Comparison of ENCODE assay signal across 2 cellular contexts in the genomic region with DNA sequence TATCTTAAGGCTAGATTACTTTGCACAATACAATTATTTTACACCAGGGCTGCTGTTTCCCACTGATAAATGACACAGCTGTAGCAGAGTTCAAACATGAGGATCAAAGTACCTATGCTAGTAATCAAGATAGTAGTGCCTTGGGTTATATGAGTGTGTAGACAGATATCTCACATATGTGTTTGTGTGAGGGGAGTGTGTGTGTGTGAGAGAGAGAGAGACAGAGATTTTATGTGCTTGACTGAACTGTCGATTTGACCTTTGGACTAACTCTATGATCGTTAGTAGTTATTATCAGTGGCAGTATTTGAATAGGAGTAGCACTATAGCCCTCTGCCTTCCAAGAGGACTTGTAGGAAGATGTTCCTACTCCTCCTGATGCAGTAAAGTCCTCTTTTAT.
TF ChIP-seq lines count a peak whose summit lies in the region.

No MANE protein-coding gene starts in this region.

TF ChIP-seq in WTC11, 78 proteins besides CTCF, POLR2A, EP300 and RAD21 (continued from another document):
- TF ChIP-seq ZNF138 (CRISPR knock-in tag; conservative IDR thresholded peaks at IDR 0.05) (no peak), NFATC4 (CRISPR knock-in tag; IDR thresholded peaks at IDR 0.05) (no peak), RORB (CRISPR knock-in tag; IDR thresholded peaks at IDR 0.05) (no peak), NR1H2 (CRISPR knock-in tag; IDR thresholded peaks at IDR 0.05) (no peak), ZNF416 (CRISPR knock-in tag; IDR thresholded peaks at IDR 0.05) (no peak)
- TF ChIP-seq, protein P1, sequence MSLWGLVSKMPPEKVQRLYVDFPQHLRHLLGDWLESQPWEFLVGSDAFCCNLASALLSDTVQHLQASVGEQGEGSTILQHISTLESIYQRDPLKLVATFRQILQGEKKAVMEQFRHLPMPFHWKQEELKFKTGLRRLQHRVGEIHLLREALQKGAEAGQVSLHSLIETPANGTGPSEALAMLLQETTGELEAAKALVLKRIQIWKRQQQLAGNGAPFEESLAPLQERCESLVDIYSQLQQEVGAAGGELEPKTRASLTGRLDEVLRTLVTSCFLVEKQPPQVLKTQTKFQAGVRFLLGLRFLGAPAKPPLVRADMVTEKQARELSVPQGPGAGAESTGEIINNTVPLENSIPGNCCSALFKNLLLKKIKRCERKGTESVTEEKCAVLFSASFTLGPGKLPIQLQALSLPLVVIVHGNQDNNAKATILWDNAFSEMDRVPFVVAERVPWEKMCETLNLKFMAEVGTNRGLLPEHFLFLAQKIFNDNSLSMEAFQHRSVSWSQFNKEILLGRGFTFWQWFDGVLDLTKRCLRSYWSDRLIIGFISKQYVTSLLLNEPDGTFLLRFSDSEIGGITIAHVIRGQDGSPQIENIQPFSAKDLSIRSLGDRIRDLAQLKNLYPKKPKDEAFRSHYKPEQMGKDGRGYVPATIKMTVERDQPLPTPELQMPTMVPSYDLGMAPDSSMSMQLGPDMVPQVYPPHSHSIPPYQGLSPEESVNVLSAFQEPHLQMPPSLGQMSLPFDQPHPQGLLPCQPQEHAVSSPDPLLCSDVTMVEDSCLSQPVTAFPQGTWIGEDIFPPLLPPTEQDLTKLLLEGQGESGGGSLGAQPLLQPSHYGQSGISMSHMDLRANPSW (CRISPR knock-in tag; conservative IDR thresholded peaks at IDR 0.05; ENCODE audit: low read depth): no peak
- TF ChIP-seq, protein P2, sequence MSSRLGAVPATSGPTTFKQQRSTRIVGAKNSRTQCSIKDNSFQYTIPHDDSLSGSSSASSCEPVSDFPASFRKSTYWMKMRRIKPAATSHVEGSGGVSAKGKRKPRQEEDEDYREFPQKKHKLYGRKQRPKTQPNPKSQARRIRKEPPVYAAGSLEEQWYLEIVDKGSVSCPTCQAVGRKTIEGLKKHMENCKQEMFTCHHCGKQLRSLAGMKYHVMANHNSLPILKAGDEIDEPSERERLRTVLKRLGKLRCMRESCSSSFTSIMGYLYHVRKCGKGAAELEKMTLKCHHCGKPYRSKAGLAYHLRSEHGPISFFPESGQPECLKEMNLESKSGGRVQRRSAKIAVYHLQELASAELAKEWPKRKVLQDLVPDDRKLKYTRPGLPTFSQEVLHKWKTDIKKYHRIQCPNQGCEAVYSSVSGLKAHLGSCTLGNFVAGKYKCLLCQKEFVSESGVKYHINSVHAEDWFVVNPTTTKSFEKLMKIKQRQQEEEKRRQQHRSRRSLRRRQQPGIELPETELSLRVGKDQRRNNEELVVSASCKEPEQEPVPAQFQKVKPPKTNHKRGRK (CRISPR knock-in tag; IDR thresholded peaks at IDR 0.05; ENCODE audit: borderline replicate concordance): no peak

TF ChIP-seq in liver, 16 proteins besides CTCF, POLR2A, EP300 and RAD21 (continued from another document):
- TF ChIP-seq, protein P3, sequence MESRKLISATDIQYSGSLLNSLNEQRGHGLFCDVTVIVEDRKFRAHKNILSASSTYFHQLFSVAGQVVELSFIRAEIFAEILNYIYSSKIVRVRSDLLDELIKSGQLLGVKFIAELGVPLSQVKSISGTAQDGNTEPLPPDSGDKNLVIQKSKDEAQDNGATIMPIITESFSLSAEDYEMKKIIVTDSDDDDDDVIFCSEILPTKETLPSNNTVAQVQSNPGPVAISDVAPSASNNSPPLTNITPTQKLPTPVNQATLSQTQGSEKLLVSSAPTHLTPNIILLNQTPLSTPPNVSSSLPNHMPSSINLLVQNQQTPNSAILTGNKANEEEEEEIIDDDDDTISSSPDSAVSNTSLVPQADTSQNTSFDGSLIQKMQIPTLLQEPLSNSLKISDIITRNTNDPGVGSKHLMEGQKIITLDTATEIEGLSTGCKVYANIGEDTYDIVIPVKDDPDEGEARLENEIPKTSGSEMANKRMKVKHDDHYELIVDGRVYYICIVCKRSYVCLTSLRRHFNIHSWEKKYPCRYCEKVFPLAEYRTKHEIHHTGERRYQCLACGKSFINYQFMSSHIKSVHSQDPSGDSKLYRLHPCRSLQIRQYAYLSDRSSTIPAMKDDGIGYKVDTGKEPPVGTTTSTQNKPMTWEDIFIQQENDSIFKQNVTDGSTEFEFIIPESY (IDR thresholded peaks at IDR 0.05): no peak
